In genomic region chr4:2931765-2932560, GRCh38 we compare ENCODE assay signal across 7 cellular contexts. TPM values are rescaled to one million over a fixed set of nuclear protein-coding genes. Genes with fewer than 3 reads are reported as not detected.
DNase-seq lines count a peak whose midpoint lies in the region; ATAC-seq and TF ChIP-seq lines count a peak whose summit lies in the region.

No MANE protein-coding gene starts in this region.

- no peaks in the 10 kb centered on the region for H3K9me3 Mint-ChIP-seq in activated CD4-positive, alpha-beta memory T cell treated with anti-CD3 and anti-CD28 coated beads, Interleukin-2, amount 10 ng/mL, durations not matched to agents 7 days and 5 days
- peaks cover 18% of the 10 kb centered on the region for H3K9me3 Mint-ChIP-seq in glutamatergic neuron (ENCODE audit: unreplicated experiment)

- H3K4me3 Mint-ChIP-seq in activated CD4-positive, alpha-beta memory T cell treated with anti-CD3 and anti-CD28 coated beads, Interleukin-2, amount 10 ng/mL, durations not matched to agents 7 days and 5 days = peak overlapping the region; percentile 96
- peak overlapping the region; percentile 30 for H3K4me3 Mint-ChIP-seq in glutamatergic neuron (ENCODE audit: unreplicated experiment)

- peak; percentile 75 for DNase-seq in activated CD4-positive, alpha-beta memory T cell treated with anti-CD3 and anti-CD28 coated beads, Interleukin-2, amount 10 ng/mL, durations not matched to agents 7 days and 5 days
- no peak for DNase-seq in glutamatergic neuron
- DNase-seq in stimulated activated CD4-positive, alpha-beta T cell treated with anti-CD3 and anti-CD28 coated beads, Interleukin-2, amount 100 ng/mL, for 24 hours = peak; percentile 51 to 62
- DNase-seq in NCI-H524 (lab: John Stamatoyannopoulos, UW) = no peak
- DNase-seq in NCI-H446 (lab: John Stamatoyannopoulos, UW) = no peak

- H3K36me3 Mint-ChIP-seq in activated CD4-positive, alpha-beta memory T cell treated with anti-CD3 and anti-CD28 coated beads, Interleukin-2, amount 10 ng/mL, durations not matched to agents 7 days and 5 days (ENCODE audit: low read depth) = peaks cover 59% of the 10 kb centered on the region
- no peaks in the 10 kb centered on the region for H3K36me3 Mint-ChIP-seq in glutamatergic neuron (ENCODE audit: unreplicated experiment)

- peak overlapping the region; percentile 99 for H3K27ac Mint-ChIP-seq in activated CD4-positive, alpha-beta memory T cell treated with anti-CD3 and anti-CD28 coated beads, Interleukin-2, amount 10 ng/mL, durations not matched to agents 7 days and 5 days
- peak overlapping the region; percentile 55 for H3K27ac Mint-ChIP-seq in glutamatergic neuron (ENCODE audit: unreplicated experiment)

- no peaks in the 10 kb centered on the region for H3K27me3 Mint-ChIP-seq in activated CD4-positive, alpha-beta memory T cell treated with anti-CD3 and anti-CD28 coated beads, Interleukin-2, amount 10 ng/mL, durations not matched to agents 7 days and 5 days
- H3K27me3 Mint-ChIP-seq in glutamatergic neuron (ENCODE audit: unreplicated experiment) = peaks cover 8% of the 10 kb centered on the region

- ATAC-seq in GM19395 (IDR thresholded peaks at IDR 0.05; ENCODE audit: unreplicated experiment) (peak; percentile 44), HG03442 (IDR thresholded peaks at IDR 0.05; ENCODE audit: unreplicated experiment) (peak; percentile 31)

- peaks cover 39% of the 10 kb centered on the region for H3K4me1 Mint-ChIP-seq in activated CD4-positive, alpha-beta memory T cell treated with anti-CD3 and anti-CD28 coated beads, Interleukin-2, amount 10 ng/mL, durations not matched to agents 7 days and 5 days
- peaks cover 11% of the 10 kb centered on the region for H3K4me1 Mint-ChIP-seq in glutamatergic neuron (ENCODE audit: low read depth, unreplicated experiment)

- CTCF ChIA-PET in activated CD4-positive, alpha-beta memory T cell treated with anti-CD3 and anti-CD28 coated beads, Interleukin-2, amount 10 ng/mL, durations not matched to agents 7 days and 5 days (lab: Charles Lee) = interaction anchor here (1.0 kb wide), 2 partner anchors 23 to 176 kb away, joined by 3 read pairs; partner anchors contain the start of gene TNIP2

- POLR2A ChIA-PET in activated CD4-positive, alpha-beta memory T cell treated with anti-CD3 and anti-CD28 coated beads, Interleukin-2, amount 10 ng/mL, durations not matched to agents 7 days and 5 days (lab: Charles Lee) = interaction anchor here (1.1 to 2.0 kb wide), 5 partner anchors 8 to 54 kb away, joined by 3 to 10 read pairs (median 4); no protein-coding TSS in a partner anchor

- TF ChIP-seq CTCF in glutamatergic neuron (IDR thresholded peaks at IDR 0.05; ENCODE audit: partially characterized antibody, unreplicated experiment) = no peak

RNA-seq across cellular contexts. Expression of gene NOP14, which starts 31.2 kb away (rescaled TPM):
- 10 to 100 TPM; 34.1 to 38.7 TPM for total RNA-seq in activated CD4-positive, alpha-beta memory T cell treated with anti-CD3 and anti-CD28 coated beads, Interleukin-2, amount 10 ng/mL, durations not matched to agents 7 days and 5 days
- total RNA-seq in glutamatergic neuron (ENCODE audit: unreplicated experiment) = 17.2 TPM

RNA-seq across cellular contexts. Expression of gene GRK4, which starts 31.4 kb away (rescaled TPM):
- 1 to 10 TPM; 3.1 to 3.6 TPM for total RNA-seq in activated CD4-positive, alpha-beta memory T cell treated with anti-CD3 and anti-CD28 coated beads, Interleukin-2, amount 10 ng/mL, durations not matched to agents 7 days and 5 days
- 34.5 TPM for total RNA-seq in glutamatergic neuron (ENCODE audit: unreplicated experiment)

Comparison
In these comparisons a context has a peak if more than half of its experiments do, and no peak if none do; other contexts are left out.
1. DNase-seq: peak in activated CD4-positive, alpha-beta memory T cell treated with anti-CD3 and anti-CD28 coated beads, Interleukin-2, amount 10 ng/mL, durations not matched to agents 7 days and 5 days (single experiment) and stimulated activated CD4-positive, alpha-beta T cell treated with anti-CD3 and anti-CD28 coated beads, Interleukin-2, amount 100 ng/mL, for 24 hours (2 of 2); none in glutamatergic neuron (single experiment), NCI-H524 (0 of 2) and NCI-H446 (0 of 2).